In genomic region chr7:69889338-69890080, GRCh38 we compare ENCODE assay signal across 13 cellular contexts.
DNase-seq lines count a peak whose midpoint lies in the region; ATAC-seq and TF ChIP-seq lines count a peak whose summit lies in the region.
"Had no signal": no experiment of that assay in that cellular context is flagged by ENCODE, and none has a peak within 500 bp of the region (broad histone marks: within the 10 kb centered on the region; RNA-seq: fewer than 3 reads in every experiment).

No MANE protein-coding gene starts in this region.

- no peak for DNase-seq in glutamatergic neuron
- no peak for DNase-seq in CD8-positive, alpha-beta memory T cell
- DNase-seq in activated naive CD4-positive, alpha-beta T cell (lab: John Stamatoyannopoulos, UW), result no peak
- DNase-seq in amygdala (lab: John Stamatoyannopoulos, UW), result no peak

- no peak overlapping the region for H3K4me3 ChIP-seq in CD8-positive, alpha-beta memory T cell (ENCODE audit: low read length)
- H3K4me3 ChIP-seq: breast epithelium, GM23338, thoracic aorta had no signal

- no peak overlapping the region for H3K27ac ChIP-seq in CD8-positive, alpha-beta memory T cell (ENCODE audit: low read depth, low read length)
- H3K27ac ChIP-seq: breast epithelium, thoracic aorta had no signal

- no peaks in the 10 kb centered on the region for H3K9me3 ChIP-seq in CD8-positive, alpha-beta memory T cell (ENCODE audit: low read length)
- H3K9me3 ChIP-seq: breast epithelium, thoracic aorta had no signal

- H3K36me3 Mint-ChIP-seq in glutamatergic neuron (ENCODE audit: unreplicated experiment), result no peaks in the 10 kb centered on the region
- H3K36me3 Mint-ChIP-seq in CD8-positive, alpha-beta memory T cell, result no peaks in the 10 kb centered on the region
- H3K36me3 Mint-ChIP-seq: CD14-positive monocyte had no signal

- H3K4me1 Mint-ChIP-seq in glutamatergic neuron (ENCODE audit: low read depth, unreplicated experiment), result peaks cover 52% of the 10 kb centered on the region
- no peaks in the 10 kb centered on the region for H3K4me1 Mint-ChIP-seq in CD8-positive, alpha-beta memory T cell
- H3K4me1 Mint-ChIP-seq: CD14-positive monocyte had no signal

- peaks cover 4% of the 10 kb centered on the region for H3K9me3 Mint-ChIP-seq in glutamatergic neuron (ENCODE audit: unreplicated experiment)
- no peaks in the 10 kb centered on the region for H3K9me3 Mint-ChIP-seq in CD8-positive, alpha-beta memory T cell
- H3K9me3 Mint-ChIP-seq: CD14-positive monocyte, GM23338 had no signal

- no peaks in the 10 kb centered on the region for H3K36me3 ChIP-seq in CD8-positive, alpha-beta memory T cell (ENCODE audit: insufficient read depth, low read length)
- H3K36me3 ChIP-seq: breast epithelium, thoracic aorta had no signal

- POLR2A ChIA-PET in CD8-positive, alpha-beta memory T cell (lab: Charles Lee), result no interaction called here

- H3K27me3 Mint-ChIP-seq in glutamatergic neuron (ENCODE audit: unreplicated experiment), result peaks cover 2% of the 10 kb centered on the region
- no peaks in the 10 kb centered on the region for H3K27me3 Mint-ChIP-seq in CD8-positive, alpha-beta memory T cell
- H3K27me3 Mint-ChIP-seq: progenitor cell of endocrine pancreas had no signal

- ATAC-seq in GM18517 (IDR thresholded peaks at IDR 0.05; ENCODE audit: unreplicated experiment), result peak; percentile 85
- ATAC-seq in GM21717 (IDR thresholded peaks at IDR 0.05; ENCODE audit: unreplicated experiment), result peak; percentile 72
- ATAC-seq in HG03571 (IDR thresholded peaks at IDR 0.05; ENCODE audit: unreplicated experiment), result peak; percentile 53
- ATAC-seq in HG03108 (IDR thresholded peaks at IDR 0.05; ENCODE audit: unreplicated experiment), result no peak
- ATAC-seq: GM23338 had no signal

- TF ChIP-seq CTCF in glutamatergic neuron (IDR thresholded peaks at IDR 0.05; ENCODE audit: partially characterized antibody, unreplicated experiment), result no peak

- H3K27me3 ChIP-seq in CD8-positive, alpha-beta memory T cell (ENCODE audit: insufficient read depth, low read length, poor library complexity, severe bottlenecking), result no peaks in the 10 kb centered on the region
- H3K27me3 ChIP-seq: breast epithelium had no signal

- CTCF ChIA-PET in CD8-positive, alpha-beta memory T cell (lab: Charles Lee), result no interaction called here

- H3K4me3 Mint-ChIP-seq in glutamatergic neuron (ENCODE audit: unreplicated experiment), result peak overlapping the region; percentile 4
- no peak overlapping the region for H3K4me3 Mint-ChIP-seq in CD8-positive, alpha-beta memory T cell
- H3K4me3 Mint-ChIP-seq: CD14-positive monocyte, GM23338 had no signal

- H3K27ac Mint-ChIP-seq in glutamatergic neuron (ENCODE audit: unreplicated experiment), result no peak overlapping the region
- H3K27ac Mint-ChIP-seq in CD8-positive, alpha-beta memory T cell, result no peak overlapping the region
- H3K27ac Mint-ChIP-seq: CD14-positive monocyte, GM23338, progenitor cell of endocrine pancreas had no signal

- no peaks in the 10 kb centered on the region for H3K4me1 ChIP-seq in CD8-positive, alpha-beta memory T cell (ENCODE audit: insufficient read depth, low read length)
- H3K4me1 ChIP-seq: breast epithelium had no signal
